ENCODE assay signal across 17 cellular contexts in genomic region chr12:92993259-92993658, GRCh38.
"Had no signal": no experiment of that assay in that cellular context is flagged by ENCODE, and none has a peak within 500 bp of the region (broad histone marks: within the 10 kb centered on the region; RNA-seq: fewer than 3 reads in every experiment).

No MANE protein-coding gene starts in this region.

- H3K36me3 ChIP-seq: heart right ventricle, neutrophil, right lobe of liver, tibial nerve, upper lobe of right lung had no signal

- H3K9me3 Mint-ChIP-seq: stimulated activated effector memory CD8-positive, alpha-beta T cell treated with anti-CD3 and anti-CD28 coated beads, Interleukin-12 subunit alpha, Interleukin-12 subunit beta, amount 100 ng/mL, for 72 hours; stimulated activated naive CD8-positive, alpha-beta T cell treated with anti-CD3 and anti-CD28 coated beads, Interleukin-15, amount 100 ng/mL, for 72 hours had no signal

- H3K27ac ChIP-seq: coronary artery, heart right ventricle, neutrophil, psoas muscle, right lobe of liver, testis, tibial nerve, upper lobe of right lung had no signal

- H3K4me3 Mint-ChIP-seq: naive thymus-derived CD8-positive, alpha-beta T cell; stimulated activated effector memory CD8-positive, alpha-beta T cell treated with anti-CD3 and anti-CD28 coated beads, Interleukin-12 subunit alpha, Interleukin-12 subunit beta, amount 100 ng/mL, for 72 hours; stimulated activated naive CD8-positive, alpha-beta T cell treated with anti-CD3 and anti-CD28 coated beads, Interleukin-15, amount 100 ng/mL, for 72 hours had no signal

- H3K4me1 ChIP-seq: psoas muscle, testis, tibial nerve, upper lobe of right lung had no signal

- H3K27me3 ChIP-seq: heart right ventricle, neutrophil, right lobe of liver, testis, tibial nerve, upper lobe of right lung had no signal

- H3K9me3 ChIP-seq: neutrophil, right lobe of liver, testis, tibial nerve, upper lobe of right lung had no signal

- H3K4me3 ChIP-seq: coronary artery, heart right ventricle, psoas muscle, right lobe of liver, testis, tibial nerve, upper lobe of right lung had no signal

- H3K27ac Mint-ChIP-seq: naive thymus-derived CD8-positive, alpha-beta T cell; stimulated activated effector memory CD8-positive, alpha-beta T cell treated with anti-CD3 and anti-CD28 coated beads, Interleukin-12 subunit alpha, Interleukin-12 subunit beta, amount 100 ng/mL, for 72 hours; stimulated activated naive CD8-positive, alpha-beta T cell treated with anti-CD3 and anti-CD28 coated beads, Interleukin-15, amount 100 ng/mL, for 72 hours had no signal

- H3K36me3 Mint-ChIP-seq: stimulated activated effector memory CD8-positive, alpha-beta T cell treated with anti-CD3 and anti-CD28 coated beads, Interleukin-12 subunit alpha, Interleukin-12 subunit beta, amount 100 ng/mL, for 72 hours had no signal

- DNase-seq: effector CD4-positive, alpha-beta T cell; heart right ventricle; hypothalamus; mammary epithelial cell; naive thymus-derived CD8-positive, alpha-beta T cell; psoas muscle; retina; right lobe of liver; stimulated activated CD4-positive, alpha-beta T cell treated with anti-CD3 and anti-CD28 coated beads, Interleukin-4, amount 100 ng/mL, for 1 hour; stimulated activated CD8-positive, alpha-beta memory T cell treated with anti-CD3 and anti-CD28 coated beads, Interleukin-4, amount 100 ng/mL, for 48 hours; stimulated activated naive CD8-positive, alpha-beta T cell treated with anti-CD3 and anti-CD28 coated beads, Interleukin-15, amount 100 ng/mL, for 72 hours; testis; upper lobe of right lung had no signal
